ENCODE assay signal across 19 cellular contexts in the genomic region with DNA sequence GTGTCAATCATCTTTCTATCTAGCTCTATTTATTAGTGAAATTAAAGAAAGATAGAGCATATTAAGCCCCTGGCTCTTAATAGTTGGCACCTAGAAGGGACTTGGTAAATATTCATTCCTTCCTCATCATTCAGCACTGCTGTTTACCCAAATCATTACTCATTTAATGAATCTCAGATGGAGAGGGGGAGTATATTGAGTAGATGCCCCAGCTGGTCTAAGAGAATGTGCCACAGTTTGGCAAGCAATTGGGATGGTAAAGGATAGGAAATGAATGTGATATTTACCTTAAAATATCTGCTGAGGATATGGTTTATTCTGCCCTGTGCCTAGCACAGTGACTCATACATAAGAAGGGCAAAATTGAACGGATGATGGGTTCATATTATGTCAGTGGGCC.
"Had no signal": no experiment of that assay in that cellular context is flagged by ENCODE, and none has a peak within 500 bp of the region (broad histone marks: within the 10 kb centered on the region; RNA-seq: fewer than 3 reads in every experiment).

No MANE protein-coding gene starts in this region.

- H3K27ac Mint-ChIP-seq: activated CD4-positive, alpha-beta memory T cell treated with anti-CD3 and anti-CD28 coated beads for 36 hours; activated T-cell treated with anti-CD3 and anti-CD28 coated beads, Interleukin-2, amount 50 U/mL, for 72 hours; natural killer cell treated with Interleukin-12 subunit alpha and Interleukin-12 subunit beta and Interleukin-15 and Interleukin-18, amount 100 ng/mL, for 72 hours; stimulated activated naive CD8-positive, alpha-beta T cell treated with anti-CD3 and anti-CD28 coated beads, Interleukin-15, Interleukin-2, amounts not matched to agents 100 ng/mL and 50 ng/mL, for 24 hours had no signal

- H3K4me3 ChIP-seq: body of pancreas, heart right ventricle, ovary, prostate gland, transverse colon, uterus had no signal

- H3K27me3 Mint-ChIP-seq: activated CD4-positive, alpha-beta memory T cell treated with anti-CD3 and anti-CD28 coated beads for 36 hours; activated naive CD4-positive, alpha-beta T cell treated with anti-CD3 and anti-CD28 coated beads, Interleukin-2, amount 50 U/mL, for 24 hours; natural killer cell treated with Interleukin-12 subunit alpha and Interleukin-12 subunit beta and Interleukin-15 and Interleukin-18, amount 100 ng/mL, for 72 hours; stimulated activated naive CD8-positive, alpha-beta T cell treated with anti-CD3 and anti-CD28 coated beads, Interleukin-15, Interleukin-2, amounts not matched to agents 100 ng/mL and 50 ng/mL, for 24 hours had no signal

- DNase-seq: activated CD4-positive, alpha-beta memory T cell treated with anti-CD3 and anti-CD28 coated beads for 36 hours; activated CD4-positive, alpha-beta T cell treated with anti-CD3 and anti-CD28 coated beads for 48 hours; activated gamma-delta T cell; activated T-cell treated with anti-CD3 and anti-CD28 coated beads, Interleukin-2, amount 50 U/mL, for 72 hours; anterior cingulate cortex; body of pancreas; erythroblast; heart right ventricle; islet precursor cell; left cardiac atrium; midbrain; ovary; stimulated activated CD4-positive, alpha-beta T cell treated with anti-CD3 and anti-CD28 coated beads, Interleukin-4, amount 100 ng/mL, for 24 hours; transverse colon; uterus had no signal

- H3K36me3 ChIP-seq: heart right ventricle, ovary, prostate gland, transverse colon, uterus had no signal

- H3K4me1 ChIP-seq: prostate gland, uterus had no signal

- H3K9me3 ChIP-seq: body of pancreas, ovary, prostate gland, transverse colon, uterus had no signal

- H3K27ac ChIP-seq: body of pancreas, heart right ventricle, ovary, prostate gland, transverse colon, uterus had no signal

- H3K27me3 ChIP-seq: body of pancreas, heart right ventricle, ovary, transverse colon, uterus had no signal

- ATAC-seq: activated T-cell treated with anti-CD3 and anti-CD28 coated beads, Interleukin-2, amount 50 U/mL, for 72 hours; body of pancreas; heart right ventricle; left cardiac atrium; natural killer cell treated with Interleukin-12 subunit alpha and Interleukin-12 subunit beta and Interleukin-15 and Interleukin-18, amount 100 ng/mL, for 72 hours had no signal

- H3K9me3 Mint-ChIP-seq: activated naive CD4-positive, alpha-beta T cell treated with anti-CD3 and anti-CD28 coated beads, Interleukin-2, amount 50 U/mL, for 24 hours; natural killer cell treated with Interleukin-12 subunit alpha and Interleukin-12 subunit beta and Interleukin-15 and Interleukin-18, amount 100 ng/mL, for 72 hours; stimulated activated naive CD8-positive, alpha-beta T cell treated with anti-CD3 and anti-CD28 coated beads, Interleukin-15, Interleukin-2, amounts not matched to agents 100 ng/mL and 50 ng/mL, for 24 hours had no signal

- H3K4me3 Mint-ChIP-seq: activated CD4-positive, alpha-beta memory T cell treated with anti-CD3 and anti-CD28 coated beads for 36 hours; activated naive CD4-positive, alpha-beta T cell treated with anti-CD3 and anti-CD28 coated beads, Interleukin-2, amount 50 U/mL, for 24 hours; activated T-cell treated with anti-CD3 and anti-CD28 coated beads, Interleukin-2, amount 50 U/mL, for 72 hours; natural killer cell treated with Interleukin-12 subunit alpha and Interleukin-12 subunit beta and Interleukin-15 and Interleukin-18, amount 100 ng/mL, for 72 hours; stimulated activated naive CD8-positive, alpha-beta T cell treated with anti-CD3 and anti-CD28 coated beads, Interleukin-15, Interleukin-2, amounts not matched to agents 100 ng/mL and 50 ng/mL, for 24 hours had no signal
